ENCODE assay signal across 8 cellular contexts in genomic region chr16:46908540-46909372, GRCh38. TPM values are rescaled to one million over a fixed set of nuclear protein-coding genes. Genes with fewer than 3 reads are reported as not detected.
A peak's percentile ranks its signal among the peaks of the same experiment; 100 is the strongest.
DNase-seq lines count a peak whose midpoint lies in the region; ATAC-seq and TF ChIP-seq lines count a peak whose summit lies in the region.

No MANE protein-coding gene starts in this region.

- no peak overlapping the region for H3K4me3 Mint-ChIP-seq in naive thymus-derived CD8-positive, alpha-beta T cell
- no peak overlapping the region for H3K4me3 Mint-ChIP-seq in stimulated activated naive CD8-positive, alpha-beta T cell treated with anti-CD3 and anti-CD28 coated beads, Interleukin-15, amount 100 ng/mL, for 72 hours

- no peak overlapping the region for H3K27ac ChIP-seq in AG04450 (ENCODE audit: low read depth, low read length)

- no peaks in the 10 kb centered on the region for H3K36me3 Mint-ChIP-seq in naive thymus-derived CD8-positive, alpha-beta T cell

- no peaks in the 10 kb centered on the region for H3K9me3 ChIP-seq in AG04450 (ENCODE audit: control insufficient read depth, insufficient read depth, low read length)

- CTCF ChIA-PET in AG04450 (lab: Charles Lee) = interaction anchor here (0.5 to 4.9 kb wide), 32 partner anchors 8 to 1944 kb away, joined by 3 to 187 read pairs (median 4); partner anchors contain the start of gene GPT2

- POLR2A ChIA-PET in AG04450 (lab: Yijun Ruan, JAX) = interaction anchor here (0.6 to 1.8 kb wide), 2 partner anchors 55 to 78 kb away, joined by 3 to 7 read pairs; partner anchors contain the start of gene C16orf87
- POLR2A ChIA-PET in naive thymus-derived CD8-positive, alpha-beta T cell (lab: Charles Lee) = interaction anchor here (0.5 kb wide), 1 partner anchor 10 kb away, joined by 3 read pairs; no protein-coding TSS in a partner anchor

- no peaks in the 10 kb centered on the region for H3K27me3 ChIP-seq in AG04450 (ENCODE audit: control insufficient read depth, insufficient read depth, low read length)

- in situ Hi-C loops in GM13976 (cut with MboI; ENCODE audit: low sequenced_read_pairs, unreplicated experiment) = no loop called here

- TF ChIP-seq CTCF in AG04450 (IDR thresholded peaks at IDR 0.05; ENCODE audit: low read depth, low read length) (peak; percentile 67), GM13976 (IDR thresholded peaks at IDR 0.05; ENCODE audit: borderline replicate concordance, control extremely low read depth, extremely low read depth, insufficient read depth, missing control alignments) (peak; percentile 72), epithelial cell of proximal tubule (conservative IDR thresholded peaks at IDR 0.05; ENCODE audit: low read depth, low read length) (peak; percentile 62)

- peak in 1 of 2 donors; percentile 53 for ATAC-seq in naive thymus-derived CD8-positive, alpha-beta T cell
- peak; percentile 60 for ATAC-seq in stimulated activated naive CD8-positive, alpha-beta T cell treated with anti-CD3 and anti-CD28 coated beads, Interleukin-15, amount 100 ng/mL, for 72 hours
- ATAC-seq in GM21825 (IDR thresholded peaks at IDR 0.05; ENCODE audit: unreplicated experiment) = no peak

- no peaks in the 10 kb centered on the region for H3K27me3 Mint-ChIP-seq in naive thymus-derived CD8-positive, alpha-beta T cell
- no peaks in the 10 kb centered on the region for H3K27me3 Mint-ChIP-seq in stimulated activated naive CD8-positive, alpha-beta T cell treated with anti-CD3 and anti-CD28 coated beads, Interleukin-15, amount 100 ng/mL, for 72 hours

- H3K4me3 ChIP-seq in AG04450 (ENCODE audit: low read depth, low read length) (no peak overlapping the region), epithelial cell of proximal tubule (ENCODE audit: low read depth, low read length) (no peak overlapping the region)

- H3K4me1 Mint-ChIP-seq in naive thymus-derived CD8-positive, alpha-beta T cell = peaks cover 0 to 6% (median 2%) of the 10 kb centered on the region in 4 donors
- peaks cover 18% of the 10 kb centered on the region for H3K4me1 Mint-ChIP-seq in stimulated activated naive CD8-positive, alpha-beta T cell treated with anti-CD3 and anti-CD28 coated beads, Interleukin-15, amount 100 ng/mL, for 72 hours

- peak; percentile 30 for DNase-seq in AG04450 (ENCODE audit: low read depth, low spot score)
- peak; percentile 69 for DNase-seq in GM13976 (ENCODE audit: low spot score)
- DNase-seq in NCI-H82 treated with DMSO at 0.1 percent for 48 hours (lab: John Stamatoyannopoulos, UW; ENCODE audit: unreplicated experiment) = peak; percentile 38
- peak; percentile 59 for DNase-seq in activated CD8-positive, alpha-beta memory T cell treated with anti-CD3 and anti-CD28 coated beads, Interleukin-2, amount 50 U/mL, for 4 hours
- DNase-seq in epithelial cell of proximal tubule (ENCODE audit: low read depth) = no peak
- DNase-seq in naive thymus-derived CD8-positive, alpha-beta T cell = peak; percentile 21 to 79 (median 50)
- peak; percentile 46 to 50 for DNase-seq in stimulated activated naive CD8-positive, alpha-beta T cell treated with anti-CD3 and anti-CD28 coated beads, Interleukin-15, amount 100 ng/mL, for 72 hours

- H3K27ac Mint-ChIP-seq in naive thymus-derived CD8-positive, alpha-beta T cell = no peak overlapping the region
- H3K27ac Mint-ChIP-seq in stimulated activated naive CD8-positive, alpha-beta T cell treated with anti-CD3 and anti-CD28 coated beads, Interleukin-15, amount 100 ng/mL, for 72 hours = no peak overlapping the region

- no peaks in the 10 kb centered on the region for H3K9me3 Mint-ChIP-seq in naive thymus-derived CD8-positive, alpha-beta T cell
- H3K9me3 Mint-ChIP-seq in stimulated activated naive CD8-positive, alpha-beta T cell treated with anti-CD3 and anti-CD28 coated beads, Interleukin-15, amount 100 ng/mL, for 72 hours = no peaks in the 10 kb centered on the region

RNA-seq across cellular contexts. Expression of gene GPT2, which starts 24.6 kb away (rescaled TPM):
- 18.5 and 23.0 TPM in 2 replicates for polyA plus RNA-seq in AG04450 (2011; rRNA removed)
- polyA minus RNA-seq in AG04450 (2011; rRNA and poly(A)+ RNA removed) = 41.9 and 61.7 TPM in 2 replicates
- 37.9 TPM in 2 replicates for total RNA-seq in epithelial cell of proximal tubule
- total RNA-seq in naive thymus-derived CD8-positive, alpha-beta T cell = 1 to 10 TPM; 2.7 to 3.4 TPM
- under 1 TPM in 2 of 3 donors, not detected in 1; 0.19 to 0.23 TPM for polyA plus RNA-seq in naive thymus-derived CD8-positive, alpha-beta T cell
